17 cellular contexts compared by ENCODE assay signal in genomic region chr3:192706272-192706671, GRCh38. TPM values are rescaled to one million over a fixed set of nuclear protein-coding genes. Genes with fewer than 3 reads are reported as not detected.
DNase-seq lines count a peak whose midpoint lies in the region; ATAC-seq, FAIRE-seq and TF ChIP-seq lines count a peak whose summit lies in the region.
"Had no signal": no experiment of that assay in that cellular context is flagged by ENCODE, and none has a peak within 500 bp of the region (broad histone marks: within the 10 kb centered on the region; RNA-seq: fewer than 3 reads in every experiment).

No MANE protein-coding gene starts in this region.

- DNase-seq in right lobe of liver: no peak
- DNase-seq in HepG2 (ENCODE audit: low spot score): no peak
- peak; percentile 66 for DNase-seq in left ventricle myocardium inferior
- DNase-seq in lung microvascular endothelial cell (ENCODE audit: low read depth in 2 of 2): peak; percentile 47 to 76
- no peak for DNase-seq in activated CD8-positive, alpha-beta memory T cell treated with anti-CD3 and anti-CD28 coated beads, Interleukin-2, amount 10 ng/mL, durations not matched to agents 7 days and 5 days
- no peak for DNase-seq in ascending aorta (ENCODE audit: low spot score in 2 of 2)
- DNase-seq: 8988T; AML-193; CD8-positive, alpha-beta memory T cell; DMS 273 treated with DMSO at 0.1 percent for 48 hours; GM23248 had no signal

- H3K4me2 ChIP-seq in HepG2 (ENCODE audit: low read depth, low read length): no peak overlapping the region
- H3K4me2 ChIP-seq: BLaER1 had no signal

- in situ Hi-C loops in HepG2 (cut with HindIII; ENCODE audit: extremely low pct_ligation_motif_present, low pct_unique_long_range_greater_than_20kb): no loop called here

- no peak for FAIRE-seq in HepG2 (lab: Jason Lieb, UNC)
- FAIRE-seq: H54 had no signal

- TF ChIP-seq EP300 in HepG2 (IDR thresholded peaks at IDR 0.05; ENCODE audit: low read depth in 2 of 2, low read length in 2 of 2) (no peak), HepG2 (CRISPR knock-in tag; IDR thresholded peaks at IDR 0.05; ENCODE audit: borderline replicate concordance) (no peak)

- no TSS peak for BruUV-seq in HepG2 (replicated peaks; lab: Mats Ljungman, UMichigan)

- no peak overlapping the region for H3K4me3 ChIP-seq in right lobe of liver
- H3K4me3 ChIP-seq in HepG2 (replicated peaks in 1 of 3; ENCODE audit: insufficient read depth in 1 of 3, low read depth in 2 of 3, low read length in 3 of 3): no peak overlapping the region
- no peak overlapping the region for H3K4me3 ChIP-seq in left ventricle myocardium inferior
- no peak overlapping the region for H3K4me3 ChIP-seq in ascending aorta
- H3K4me3 ChIP-seq: BLaER1, GM23248 had no signal

- TF ChIP-seq CTCF in right lobe of liver (IDR thresholded peaks at IDR 0.05) (no peak), HepG2 (CRISPR knock-in tag; IDR thresholded peaks at IDR 0.05) (no peak), left ventricle myocardium inferior (IDR thresholded peaks at IDR 0.05; ENCODE audit: borderline replicate concordance) (no peak), ascending aorta (IDR thresholded peaks at IDR 0.05) (no peak)

- H3K9me3 Mint-ChIP-seq in activated CD8-positive, alpha-beta memory T cell treated with anti-CD3 and anti-CD28 coated beads, Interleukin-2, amount 10 ng/mL, durations not matched to agents 7 days and 5 days (ENCODE audit: low read depth): peaks cover 8% of the 10 kb centered on the region

- no peaks in the 10 kb centered on the region for H3K4me1 Mint-ChIP-seq in activated CD8-positive, alpha-beta memory T cell treated with anti-CD3 and anti-CD28 coated beads, Interleukin-2, amount 10 ng/mL, durations not matched to agents 7 days and 5 days
- H3K4me1 Mint-ChIP-seq: CD8-positive, alpha-beta memory T cell had no signal

- intact Hi-C loops in right lobe of liver (cut with DNase I) (no loop called here), HepG2 (cut with micrococcal nuclease; ENCODE audit: unreplicated experiment) (no loop called here), left ventricle myocardium inferior (cut with micrococcal nuclease) (no loop called here), ascending aorta (cut with DNase I) (no loop called here)

- no peaks in the 10 kb centered on the region for H4K20me1 ChIP-seq in HepG2 (ENCODE audit: insufficient read depth, low read length)
- H4K20me1 ChIP-seq: BLaER1 had no signal

- no peaks in the 10 kb centered on the region for H3K27me3 Mint-ChIP-seq in activated CD8-positive, alpha-beta memory T cell treated with anti-CD3 and anti-CD28 coated beads, Interleukin-2, amount 10 ng/mL, durations not matched to agents 7 days and 5 days

- H3K36me3 ChIP-seq in right lobe of liver (no peaks in the 10 kb centered on the region), HepG2 (replicated peaks in 1 of 2; ENCODE audit: control insufficient read depth in 1 of 2, insufficient read depth in 2 of 2, low read length in 2 of 2) (no peaks in the 10 kb centered on the region), left ventricle myocardium inferior (peaks cover 3% of the 10 kb centered on the region), ascending aorta (no peaks in the 10 kb centered on the region)
- H3K36me3 ChIP-seq: BLaER1 had no signal

- POLR2A ChIA-PET in HepG2 (lab: Yijun Ruan, JAX): no interaction called here

- no peaks in the 10 kb centered on the region for H3K4me1 ChIP-seq in right lobe of liver
- no peaks in the 10 kb centered on the region for H3K4me1 ChIP-seq in HepG2 (ENCODE audit: insufficient read depth, low read length)
- H3K4me1 ChIP-seq in left ventricle myocardium inferior: peaks cover 55% of the 10 kb centered on the region
- no peaks in the 10 kb centered on the region for H3K4me1 ChIP-seq in ascending aorta

- H3K9me3 ChIP-seq in right lobe of liver: no peaks in the 10 kb centered on the region
- no peaks in the 10 kb centered on the region for H3K9me3 ChIP-seq in HepG2 (ENCODE audit: low read length)
- peaks cover 7% of the 10 kb centered on the region for H3K9me3 ChIP-seq in left ventricle myocardium inferior (replicated peaks)
- H3K9me3 ChIP-seq in ascending aorta: no peaks in the 10 kb centered on the region

- 80% methylated on average over 13 of the region's 13 CpGs for WGBS in right lobe of liver (ENCODE audit: insufficient coverage, low coverage, low lambda C conversion rate, missing lambda C conversion rate)
- 65% methylated on average over 13 of the region's 13 CpGs for WGBS in HepG2 (ENCODE audit: low lambda C conversion rate)

- no peaks in the 10 kb centered on the region for H3K27me3 ChIP-seq in right lobe of liver
- H3K27me3 ChIP-seq in HepG2 (ENCODE audit: control insufficient read depth in 1 of 2, insufficient read depth in 2 of 2, low read length in 2 of 2): no peaks in the 10 kb centered on the region
- H3K27me3 ChIP-seq in left ventricle myocardium inferior (ENCODE audit: low read depth): no peaks in the 10 kb centered on the region
- H3K27me3 ChIP-seq in ascending aorta: no peaks in the 10 kb centered on the region
- H3K27me3 ChIP-seq: BLaER1 had no signal

- TF ChIP-seq RAD21 in HepG2 (CRISPR knock-in tag; IDR thresholded peaks at IDR 0.05): no peak

- TF ChIP-seq POLR2A in right lobe of liver (IDR thresholded peaks at IDR 0.05) (no peak), HepG2 (IDR thresholded peaks at IDR 0.05; ENCODE audit: insufficient read depth in 1 of 2, low read depth in 2 of 2, low read length in 2 of 2) (no peak)

- H3K4me3 Mint-ChIP-seq in activated CD8-positive, alpha-beta memory T cell treated with anti-CD3 and anti-CD28 coated beads, Interleukin-2, amount 10 ng/mL, durations not matched to agents 7 days and 5 days: no peak overlapping the region
- H3K4me3 Mint-ChIP-seq: CD8-positive, alpha-beta memory T cell; IgD-negative memory B cell had no signal

- ATAC-seq in right lobe of liver (peak in 3 of 4 donors; percentile 18 to 36 (median 19)), HepG2 (no peak), HG02970 (IDR thresholded peaks at IDR 0.05; ENCODE audit: low FRiP score, unreplicated experiment) (no peak)
- no peak for ATAC-seq in activated CD8-positive, alpha-beta memory T cell treated with anti-CD3 and anti-CD28 coated beads, Interleukin-2, amount 10 ng/mL, durations not matched to agents 7 days and 5 days
- ATAC-seq: HCT116 had no signal

- no peak overlapping the region for H2AFZ ChIP-seq in HepG2 (ENCODE audit: low read length)
- H2AFZ ChIP-seq: GM23248 had no signal

- H3K79me2 ChIP-seq in HepG2 (ENCODE audit: insufficient read depth, low read length): no peaks in the 10 kb centered on the region

- no peak overlapping the region for H3K9ac ChIP-seq in HepG2 (ENCODE audit: insufficient read depth, low read depth, low read length)
- H3K9ac ChIP-seq: BLaER1, GM23248 had no signal

- no peak overlapping the region for H3K27ac ChIP-seq in right lobe of liver
- no peak overlapping the region for H3K27ac ChIP-seq in HepG2 (ENCODE audit: extremely low read length, insufficient read depth, low read length)
- H3K27ac ChIP-seq in left ventricle myocardium inferior (replicated peaks): peak overlapping the region; percentile 84
- H3K27ac ChIP-seq in ascending aorta: no peak overlapping the region
- H3K27ac ChIP-seq: BLaER1, GM23248 had no signal

- H3K27ac Mint-ChIP-seq in activated CD8-positive, alpha-beta memory T cell treated with anti-CD3 and anti-CD28 coated beads, Interleukin-2, amount 10 ng/mL, durations not matched to agents 7 days and 5 days: no peak overlapping the region
- H3K27ac Mint-ChIP-seq: CD8-positive, alpha-beta memory T cell; IgD-negative memory B cell had no signal

- no peaks in the 10 kb centered on the region for H3K36me3 Mint-ChIP-seq in activated CD8-positive, alpha-beta memory T cell treated with anti-CD3 and anti-CD28 coated beads, Interleukin-2, amount 10 ng/mL, durations not matched to agents 7 days and 5 days
- H3K36me3 Mint-ChIP-seq: CD8-positive, alpha-beta memory T cell; IgD-negative memory B cell had no signal

- CTCF ChIA-PET in HepG2 (lab: Yijun Ruan, JAX; ENCODE audit: low intra/inter-chr PET ratio, low total read pairs): no interaction called here
- CTCF ChIA-PET in activated CD8-positive, alpha-beta memory T cell treated with anti-CD3 and anti-CD28 coated beads, Interleukin-2, amount 10 ng/mL, durations not matched to agents 7 days and 5 days (lab: Charles Lee): no interaction called here

TF ChIP-seq in HepG2, 621 proteins besides CTCF, POLR2A, EP300 and RAD21 (continues in another document):
- TF ChIP-seq AKAP8 (CRISPR knock-in tag; IDR thresholded peaks at IDR 0.05) (no peak), NRL (CRISPR knock-in tag; IDR thresholded peaks at IDR 0.05; ENCODE audit: borderline replicate concordance) (no peak), IKZF4 (CRISPR knock-in tag; IDR thresholded peaks at IDR 0.05; ENCODE audit: borderline replicate concordance, low read depth, not compliant biosample characterization) (no peak)

RNA-seq across cellular contexts. Expression of gene FGF12, which starts 21.1 kb away (rescaled TPM):
- total RNA-seq in right lobe of liver (1 to 10 TPM in 2 of 6 experiments, under 1 TPM in 4; 0.29 to 6.5 (median 0.76) TPM), HepG2 (2016; rRNA removed; fragmentation: Illumina TruSeq; extraction: Trizol) (not detected in 2 replicates), left ventricle myocardium inferior (325 TPM), lung microvascular endothelial cell (0.87 and 1.6 TPM in 2 replicates), ascending aorta (0.43 TPM)
- not detected in 2 replicates for total RNA-seq in HepG2 (2016; cell fraction: cytosol; rRNA removed; fragmentation: Illumina TruSeq; extraction: Trizol; ENCODE audit: low read depth)
- total RNA-seq in HepG2 (2016; cell fraction: insoluble cytoplasmic fraction; rRNA removed; fragmentation: Illumina TruSeq; extraction: Trizol): not detected in 2 replicates
- not detected in 2 replicates for total RNA-seq in HepG2 (2016; cell fraction: membrane; rRNA removed; fragmentation: Illumina TruSeq; extraction: Trizol)
- not detected in 2 replicates for total RNA-seq in HepG2 (2016; cell fraction: nucleus; rRNA removed; fragmentation: Illumina TruSeq; extraction: Trizol)
- polyA plus RNA-seq in HepG2 (2011; rRNA removed): 0.07 TPM in 1 of 2 replicates, not detected in the other
- polyA plus RNA-seq in HepG2 (2011; cell fraction: cytosol; rRNA removed): 0.05 TPM in 1 of 2 replicates, not detected in the other
- not detected in 2 replicates for polyA plus RNA-seq in HepG2 (2011; cell fraction: nucleus; rRNA removed)
- polyA plus RNA-seq in HepG2 (2012): not detected in 2 replicates
- not detected in 2 replicates for polyA plus RNA-seq in HepG2 (2016; cell fraction: cytosol; fragmentation: Illumina TruSeq; extraction: Trizol; ENCODE audit: low read depth)
- polyA plus RNA-seq in HepG2 (2016; cell fraction: insoluble cytoplasmic fraction; fragmentation: Illumina TruSeq; extraction: Trizol; ENCODE audit: low read depth): not detected in 2 replicates
- not detected in 2 replicates for polyA plus RNA-seq in HepG2 (2016; cell fraction: membrane; fragmentation: Illumina TruSeq; extraction: Trizol; ENCODE audit: low read depth)
- polyA plus RNA-seq in HepG2 (2016; cell fraction: nucleus; fragmentation: Illumina TruSeq; extraction: Trizol; ENCODE audit: insufficient read depth, low read depth): not detected in 2 replicates
- polyA minus RNA-seq in HepG2 (2011; rRNA and poly(A)+ RNA removed; ENCODE audit: low replicate concordance): 5.0 TPM in 1 of 2 replicates, not detected in the other
- not detected in 2 replicates for polyA minus RNA-seq in HepG2 (2011; cell fraction: cytosol; rRNA and poly(A)+ RNA removed)
- 0.64 and 1.2 TPM in 2 replicates for polyA minus RNA-seq in HepG2 (2011; cell fraction: nucleus; rRNA and poly(A)+ RNA removed)
- total RNA-seq in activated CD8-positive, alpha-beta memory T cell treated with anti-CD3 and anti-CD28 coated beads, Interleukin-2, amount 10 ng/mL, durations not matched to agents 7 days and 5 days: not detected
- total RNA-seq: CD8-positive, alpha-beta memory T cell; GM23248; HT-29 had no signal
- polyA plus RNA-seq: CD8-positive, alpha-beta memory T cell; GM23248 had no signal

Comparison
In these comparisons a context has a peak if more than half of its experiments do, and no peak if none do; other contexts are left out.
1. ATAC-seq: peak in right lobe of liver (3 of 4); none in HepG2 (single experiment), activated CD8-positive, alpha-beta memory T cell treated with anti-CD3 and anti-CD28 coated beads, Interleukin-2, amount 10 ng/mL, durations not matched to agents 7 days and 5 days (single experiment) and HG02970 (single experiment).
2. DNase-seq: peak in left ventricle myocardium inferior (single experiment) and lung microvascular endothelial cell (2 of 2); none in right lobe of liver (0 of 3), HepG2 (single experiment), activated CD8-positive, alpha-beta memory T cell treated with anti-CD3 and anti-CD28 coated beads, Interleukin-2, amount 10 ng/mL, durations not matched to agents 7 days and 5 days (single experiment) and ascending aorta (0 of 2).
3. RNA of gene FGF12, which starts 21.1 kb away (total RNA-seq): 325 TPM in left ventricle myocardium inferior (single experiment); 0.87 to 1.6 TPM in lung microvascular endothelial cell, 0.29 to 6.5 TPM in right lobe of liver, 0.43 TPM in ascending aorta (single experiment), not detected in HepG2 and not detected in activated CD8-positive, alpha-beta memory T cell treated with anti-CD3 and anti-CD28 coated beads, Interleukin-2, amount 10 ng/mL, durations not matched to agents 7 days and 5 days; every median in the first group is over 10 times any median in the second.